12 cellular contexts compared by ENCODE assay signal in genomic region chr10:29689001-29689400, GRCh38. TPM values are rescaled to one million over a fixed set of nuclear protein-coding genes. Genes with fewer than 3 reads are reported as not detected.
DNase-seq lines count a peak whose midpoint lies in the region; ATAC-seq and TF ChIP-seq lines count a peak whose summit lies in the region.
"Had no signal": no experiment of that assay in that cellular context is flagged by ENCODE, and none has a peak within 500 bp of the region (broad histone marks: within the 10 kb centered on the region; RNA-seq: fewer than 3 reads in every experiment).

No MANE protein-coding gene starts in this region.

- H4K20me1 ChIP-seq in SK-N-SH (ENCODE audit: insufficient read depth), result peaks cover 34% of the 10 kb centered on the region; the same call in 1 of the 2 replicates

- peaks cover 4% of the 10 kb centered on the region for H3K9me3 Mint-ChIP-seq in stimulated activated memory B cell treated with anti-CD40 and anti-IgM and Interleukin-4, amounts not matched to agents 10 μg/mL and 1 μg/mL and 100 μg/mL, for 72 hours
- H3K9me3 Mint-ChIP-seq: activated T-helper 2 cell treated with anti-CD3 and anti-CD28 coated beads, Interferon-gamma antibody, Interleukin-2, Interleukin-4, amounts not matched to agents 10 μg/mL and 5 μg/mL and 100 μg/mL, durations not matched to agents 14 hours and 24 hours and 36 hours had no signal

- H3K4me3 Mint-ChIP-seq in stimulated activated memory B cell treated with anti-CD40 and anti-IgM and Interleukin-4, amounts not matched to agents 10 μg/mL and 1 μg/mL and 100 μg/mL, for 72 hours, result no peak overlapping the region

- TF ChIP-seq CTCF in SK-N-SH (IDR thresholded peaks at IDR 0.05) (no peak), fibroblast of mammary gland (conservative IDR thresholded peaks at IDR 0.05; ENCODE audit: control insufficient read depth, insufficient read depth, low read depth, low read length) (no peak), thoracic aorta (IDR thresholded peaks at IDR 0.05) (no peak)

- POLR2A ChIA-PET in SK-N-SH (lab: Yijun Ruan, JAX), result no interaction called here

- H3K9me3 ChIP-seq in SK-N-SH (no peaks in the 10 kb centered on the region), thoracic aorta (no peaks in the 10 kb centered on the region)

- no peaks in the 10 kb centered on the region for H3K27me3 ChIP-seq in SK-N-SH (ENCODE audit: insufficient read depth)
- no peaks in the 10 kb centered on the region for H3K27me3 ChIP-seq in thoracic aorta (replicated peaks; ENCODE audit: insufficient read depth)

- peak overlapping the region in 1 of 2 experiments; percentile 96; a peak in 2 of 4 replicates for H3K27ac ChIP-seq in SK-N-SH (ENCODE audit: low read depth in 2 of 2, low read length in 1 of 2)
- H3K27ac ChIP-seq in thoracic aorta, result peak overlapping the region; percentile 59 to 67
- H3K27ac ChIP-seq: C4-2B had no signal

- ATAC-seq in thoracic aorta (ENCODE audit: insufficient number of reproducible peaks, low FRiP score, low read depth), result no peak
- no peak for ATAC-seq in stimulated activated memory B cell treated with anti-CD40 and anti-IgM and Interleukin-4, amounts not matched to agents 10 μg/mL and 1 μg/mL and 100 μg/mL, for 72 hours

- H3K79me2 ChIP-seq in SK-N-SH (ENCODE audit: insufficient read depth), result peaks cover 43% of the 10 kb centered on the region

- no peaks in the 10 kb centered on the region for H3K9me2 ChIP-seq in SK-N-SH

- H3K4me1 ChIP-seq in SK-N-SH (ENCODE audit: control insufficient read depth in 1 of 2, insufficient read depth in 2 of 2, low read depth in 1 of 2, low read length in 1 of 2), result peaks cover 17 to 49% of the 10 kb centered on the region in 2 experiments
- peaks cover 31 to 73% of the 10 kb centered on the region in 2 donors for H3K4me1 ChIP-seq in thoracic aorta (ENCODE audit: control insufficient read depth in 1 of 2, low read depth in 2 of 2)

- CTCF ChIA-PET in SK-N-SH (lab: Yijun Ruan, JAX), result interaction anchor here (1.0 kb wide), 1 partner anchor 46 kb away, joined by 3 read pairs; no protein-coding TSS in a partner anchor

- WGBS in SK-N-SH (ENCODE audit: low lambda C conversion rate), result 15% methylated on average over 7 of the region's 7 CpGs

- peak in 1 of 2 experiments; percentile 59; a peak in 2 of 4 replicates for TF ChIP-seq EP300 in SK-N-SH (IDR thresholded peaks at IDR 0.05; ENCODE audit: borderline replicate concordance in 1 of 2, low read depth in 1 of 2, low read length in 1 of 2)

- peak overlapping the region; percentile 32; the same call in 1 of the 2 replicates for H3K9ac ChIP-seq in SK-N-SH

- H3K27me3 Mint-ChIP-seq in stimulated activated memory B cell treated with anti-CD40 and anti-IgM and Interleukin-4, amounts not matched to agents 10 μg/mL and 1 μg/mL and 100 μg/mL, for 72 hours, result no peaks in the 10 kb centered on the region

- H3K36me3 ChIP-seq in SK-N-SH (replicated peaks in 1 of 2; ENCODE audit: control insufficient read depth in 1 of 2, insufficient read depth in 2 of 2, low read length in 1 of 2) (peaks cover 15 to 33% of the 10 kb centered on the region in 2 experiments), thoracic aorta (peaks cover 11% of the 10 kb centered on the region)

- TF ChIP-seq RAD21 in SK-N-SH (IDR thresholded peaks at IDR 0.05; ENCODE audit: low read length), result no peak

- H3K36me3 Mint-ChIP-seq in stimulated activated memory B cell treated with anti-CD40 and anti-IgM and Interleukin-4, amounts not matched to agents 10 μg/mL and 1 μg/mL and 100 μg/mL, for 72 hours, result no peaks in the 10 kb centered on the region

- no peak overlapping the region for H2AFZ ChIP-seq in SK-N-SH (ENCODE audit: low read depth)

- no peak overlapping the region for H3K4me3 ChIP-seq in SK-N-SH (ENCODE audit: low read depth in 2 of 2, low read length in 1 of 2)
- no peak overlapping the region for H3K4me3 ChIP-seq in fibroblast of mammary gland (ENCODE audit: control insufficient read depth, low read depth, low read length)
- peak overlapping the region; percentile 6 for H3K4me3 ChIP-seq in thoracic aorta

- H3K4me1 Mint-ChIP-seq in stimulated activated memory B cell treated with anti-CD40 and anti-IgM and Interleukin-4, amounts not matched to agents 10 μg/mL and 1 μg/mL and 100 μg/mL, for 72 hours, result no peaks in the 10 kb centered on the region

- peak overlapping the region; percentile 58 for H3K4me2 ChIP-seq in SK-N-SH

- peaks cover 41% of the 10 kb centered on the region for H3F3A ChIP-seq in SK-N-SH (replicated peaks; ENCODE audit: insufficient read depth)

- no peak overlapping the region for H3K27ac Mint-ChIP-seq in stimulated activated memory B cell treated with anti-CD40 and anti-IgM and Interleukin-4, amounts not matched to agents 10 μg/mL and 1 μg/mL and 100 μg/mL, for 72 hours
- H3K27ac Mint-ChIP-seq: activated T-helper 2 cell treated with anti-CD3 and anti-CD28 coated beads, Interferon-gamma antibody, Interleukin-2, Interleukin-4, amounts not matched to agents 10 μg/mL and 5 μg/mL and 100 μg/mL, durations not matched to agents 14 hours and 24 hours and 36 hours had no signal

- peak; percentile 10 for DNase-seq in activated gamma-delta T cell treated with Interleukin-2 at 50 U/mL for 16 hours
- no peak for DNase-seq in activated gamma-delta T cell (lab: John Stamatoyannopoulos, UW)
- no peak for DNase-seq in SK-N-SH
- DNase-seq in fibroblast of mammary gland (ENCODE audit: low read depth), result peak; percentile 72
- no peak for DNase-seq in thoracic aorta (ENCODE audit: low spot score)
- DNase-seq in NCI-H524 (lab: John Stamatoyannopoulos, UW), result no peak
- no peak for DNase-seq in NCI-H1092 (lab: John Stamatoyannopoulos, UW)
- DNase-seq: kidney, NCI-H1105 had no signal

TF ChIP-seq in SK-N-SH, 30 proteins besides CTCF, POLR2A, EP300 and RAD21 (continues in another document):
- TF ChIP-seq TAF1 (IDR thresholded peaks at IDR 0.05; ENCODE audit: borderline replicate concordance, low read depth, low read length), result no peak
- no peak for TF ChIP-seq FOXM1 (IDR thresholded peaks at IDR 0.05; ENCODE audit: low read depth)
- TF ChIP-seq JUND (IDR thresholded peaks at IDR 0.05), result peak; percentile 85
- no peak for TF ChIP-seq FOXJ3 (CRISPR knock-in tag; IDR thresholded peaks at IDR 0.05)
- TF ChIP-seq MEF2A (IDR thresholded peaks at IDR 0.05; ENCODE audit: borderline replicate concordance, low read depth), result no peak
- TF ChIP-seq GATA2 (CRISPR knock-in tag; IDR thresholded peaks at IDR 0.05), result no peak
- no peak for TF ChIP-seq CHD2 (IDR thresholded peaks at IDR 0.05; ENCODE audit: low read length, partially characterized antibody)
- no peak for TF ChIP-seq YY1 (IDR thresholded peaks at IDR 0.05; ENCODE audit: low read depth)
- peak; percentile 77; the same call in 1 of the 2 replicates for TF ChIP-seq NFIC (IDR thresholded peaks at IDR 0.05; ENCODE audit: borderline replicate concordance)
- TF ChIP-seq ELF1 (IDR thresholded peaks at IDR 0.05), result no peak
- no peak for TF ChIP-seq REST (IDR thresholded peaks at IDR 0.05; ENCODE audit: low read depth, low read length)
- TF ChIP-seq GABPA (IDR thresholded peaks at IDR 0.05; ENCODE audit: low read depth), result no peak
- no peak for TF ChIP-seq IRF3 (IDR thresholded peaks at IDR 0.05; ENCODE audit: low read depth, low read length)
- TF ChIP-seq MAX (IDR thresholded peaks at IDR 0.05; ENCODE audit: low read depth), result no peak

RNA-seq across cellular contexts. Expression of gene SVIL, which starts 54.2 kb away (rescaled TPM):
- polyA plus RNA-seq in SK-N-SH (2012; rRNA removed), result 47.5 and 48.7 TPM in 2 replicates
- polyA plus RNA-seq in SK-N-SH (2012; cell fraction: cytosol; rRNA removed), result 30.8 and 31.9 TPM in 2 replicates
- polyA plus RNA-seq in SK-N-SH (2012; cell fraction: nucleus; rRNA removed), result 94.2 and 132 TPM in 2 replicates
- total RNA-seq in thoracic aorta, result 100 to 1,000 TPM; 349 to 483 TPM

Comparison
In these comparisons a context has a peak if more than half of its experiments do, and no peak if none do; other contexts are left out.
1. DNase-seq: peak in activated gamma-delta T cell treated with Interleukin-2 at 50 U/mL for 16 hours (single experiment) and fibroblast of mammary gland (single experiment); none in activated gamma-delta T cell (single experiment), SK-N-SH (single experiment), thoracic aorta (single experiment), NCI-H524 (0 of 2) and NCI-H1092 (single experiment).